Comparison of ENCODE assay signal across 2 cellular contexts in the genomic region with DNA sequence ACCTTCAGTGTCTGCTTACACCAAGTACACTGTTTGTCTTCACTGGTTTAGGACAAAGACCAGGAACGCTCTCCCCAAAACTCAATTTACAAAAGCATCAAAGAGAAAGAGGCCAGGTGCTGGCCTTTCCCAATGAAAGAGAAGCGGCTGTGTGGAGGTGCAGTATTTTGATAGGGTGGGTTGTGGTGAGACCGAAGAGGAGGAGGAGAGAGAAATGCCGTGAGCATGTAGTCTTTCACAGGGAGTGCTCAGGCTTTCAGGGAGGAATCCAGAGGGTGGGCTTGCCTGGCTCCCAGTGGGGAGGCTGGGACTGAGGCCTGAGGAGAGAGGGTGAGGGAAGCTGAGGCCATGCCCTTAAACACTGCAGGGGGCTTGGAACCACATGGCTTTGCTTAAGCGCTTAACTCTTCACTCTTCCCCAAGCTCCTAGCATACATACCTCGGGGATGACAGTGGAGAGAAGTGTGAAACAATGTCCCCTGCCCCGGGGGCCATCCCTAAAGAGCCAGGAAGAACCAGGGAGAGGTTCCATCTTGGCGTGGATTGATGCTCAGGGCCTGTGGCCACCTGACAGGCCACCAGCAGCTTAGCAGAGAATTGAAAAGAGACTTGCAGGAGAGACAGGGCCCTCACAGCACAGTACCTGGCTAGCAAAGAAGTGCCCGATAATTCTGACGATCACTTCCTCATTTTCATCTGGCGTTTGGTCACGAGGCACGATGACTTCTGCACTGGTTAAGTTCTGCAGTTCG.
A peak's percentile ranks its signal among the peaks of the same experiment; 100 is the strongest.
TF ChIP-seq lines count a peak whose summit lies in the region.

No MANE protein-coding gene starts in this region.

TF ChIP-seq in HepG2, 621 proteins besides CTCF, POLR2A, EP300 and RAD21:
- TF ChIP-seq ZMAT3 (CRISPR knock-in tag; conservative IDR thresholded peaks at IDR 0.05): no peak
- TF ChIP-seq, protein P1, sequence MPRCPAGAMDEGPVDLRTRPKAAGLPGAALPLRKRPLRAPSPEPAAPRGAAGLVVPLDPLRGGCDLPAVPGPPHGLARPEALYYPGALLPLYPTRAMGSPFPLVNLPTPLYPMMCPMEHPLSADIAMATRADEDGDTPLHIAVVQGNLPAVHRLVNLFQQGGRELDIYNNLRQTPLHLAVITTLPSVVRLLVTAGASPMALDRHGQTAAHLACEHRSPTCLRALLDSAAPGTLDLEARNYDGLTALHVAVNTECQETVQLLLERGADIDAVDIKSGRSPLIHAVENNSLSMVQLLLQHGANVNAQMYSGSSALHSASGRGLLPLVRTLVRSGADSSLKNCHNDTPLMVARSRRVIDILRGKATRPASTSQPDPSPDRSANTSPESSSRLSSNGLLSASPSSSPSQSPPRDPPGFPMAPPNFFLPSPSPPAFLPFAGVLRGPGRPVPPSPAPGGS (CRISPR knock-in tag; IDR thresholded peaks at IDR 0.05): no peak
- TF ChIP-seq NFKBIZ (CRISPR knock-in tag; IDR thresholded peaks at IDR 0.05): no peak
- TF ChIP-seq ZNF329 (CRISPR knock-in tag; IDR thresholded peaks at IDR 0.05; ENCODE audit: low read depth): no peak
- TF ChIP-seq MED1 (CRISPR knock-in tag; IDR thresholded peaks at IDR 0.05): no peak
- TF ChIP-seq SMARCE1 (IDR thresholded peaks at IDR 0.05; ENCODE audit: borderline replicate concordance): no peak
- TF ChIP-seq ZNF607 (CRISPR knock-in tag; IDR thresholded peaks at IDR 0.05; ENCODE audit: borderline replicate concordance): no peak
- no peak for TF ChIP-seq ATAD3A (CRISPR knock-in tag; IDR thresholded peaks at IDR 0.05)
- TF ChIP-seq JUN (CRISPR knock-in tag; IDR thresholded peaks at IDR 0.05): no peak
- TF ChIP-seq, protein P2, sequence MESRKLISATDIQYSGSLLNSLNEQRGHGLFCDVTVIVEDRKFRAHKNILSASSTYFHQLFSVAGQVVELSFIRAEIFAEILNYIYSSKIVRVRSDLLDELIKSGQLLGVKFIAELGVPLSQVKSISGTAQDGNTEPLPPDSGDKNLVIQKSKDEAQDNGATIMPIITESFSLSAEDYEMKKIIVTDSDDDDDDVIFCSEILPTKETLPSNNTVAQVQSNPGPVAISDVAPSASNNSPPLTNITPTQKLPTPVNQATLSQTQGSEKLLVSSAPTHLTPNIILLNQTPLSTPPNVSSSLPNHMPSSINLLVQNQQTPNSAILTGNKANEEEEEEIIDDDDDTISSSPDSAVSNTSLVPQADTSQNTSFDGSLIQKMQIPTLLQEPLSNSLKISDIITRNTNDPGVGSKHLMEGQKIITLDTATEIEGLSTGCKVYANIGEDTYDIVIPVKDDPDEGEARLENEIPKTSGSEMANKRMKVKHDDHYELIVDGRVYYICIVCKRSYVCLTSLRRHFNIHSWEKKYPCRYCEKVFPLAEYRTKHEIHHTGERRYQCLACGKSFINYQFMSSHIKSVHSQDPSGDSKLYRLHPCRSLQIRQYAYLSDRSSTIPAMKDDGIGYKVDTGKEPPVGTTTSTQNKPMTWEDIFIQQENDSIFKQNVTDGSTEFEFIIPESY (CRISPR knock-in tag; IDR thresholded peaks at IDR 0.05): no peak
- TF ChIP-seq, protein P3, sequence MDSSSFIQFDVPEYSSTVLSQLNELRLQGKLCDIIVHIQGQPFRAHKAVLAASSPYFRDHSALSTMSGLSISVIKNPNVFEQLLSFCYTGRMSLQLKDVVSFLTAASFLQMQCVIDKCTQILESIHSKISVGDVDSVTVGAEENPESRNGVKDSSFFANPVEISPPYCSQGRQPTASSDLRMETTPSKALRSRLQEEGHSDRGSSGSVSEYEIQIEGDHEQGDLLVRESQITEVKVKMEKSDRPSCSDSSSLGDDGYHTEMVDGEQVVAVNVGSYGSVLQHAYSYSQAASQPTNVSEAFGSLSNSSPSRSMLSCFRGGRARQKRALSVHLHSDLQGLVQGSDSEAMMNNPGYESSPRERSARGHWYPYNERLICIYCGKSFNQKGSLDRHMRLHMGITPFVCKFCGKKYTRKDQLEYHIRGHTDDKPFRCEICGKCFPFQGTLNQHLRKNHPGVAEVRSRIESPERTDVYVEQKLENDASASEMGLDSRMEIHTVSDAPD (CRISPR knock-in tag; IDR thresholded peaks at IDR 0.05): no peak
TF ChIP-seq in HepG2: peak in this region for 0.

TF ChIP-seq in H1, 55 proteins besides CTCF, POLR2A, EP300 and RAD21:
- TF ChIP-seq SIN3A (conservative IDR thresholded peaks at IDR 0.05 in 1 of 2, IDR thresholded peaks at IDR 0.05 in 1 of 2; ENCODE audit: low read depth in 1 of 2, low read length in 2 of 2): no peak
- TF ChIP-seq CBX5 (IDR thresholded peaks at IDR 0.05; ENCODE audit: low read depth, low read length): no peak
- TF ChIP-seq MAX (IDR thresholded peaks at IDR 0.05): 0 out of 2 replicates have a peak, but pooled peaks have one; percentile 23
- TF ChIP-seq ASH2L (IDR thresholded peaks at IDR 0.05; ENCODE audit: low read length): no peak
- no peak for TF ChIP-seq RXRA (IDR thresholded peaks at IDR 0.05; ENCODE audit: insufficient read depth, low read depth, low read length)
